In the genomic region with DNA sequence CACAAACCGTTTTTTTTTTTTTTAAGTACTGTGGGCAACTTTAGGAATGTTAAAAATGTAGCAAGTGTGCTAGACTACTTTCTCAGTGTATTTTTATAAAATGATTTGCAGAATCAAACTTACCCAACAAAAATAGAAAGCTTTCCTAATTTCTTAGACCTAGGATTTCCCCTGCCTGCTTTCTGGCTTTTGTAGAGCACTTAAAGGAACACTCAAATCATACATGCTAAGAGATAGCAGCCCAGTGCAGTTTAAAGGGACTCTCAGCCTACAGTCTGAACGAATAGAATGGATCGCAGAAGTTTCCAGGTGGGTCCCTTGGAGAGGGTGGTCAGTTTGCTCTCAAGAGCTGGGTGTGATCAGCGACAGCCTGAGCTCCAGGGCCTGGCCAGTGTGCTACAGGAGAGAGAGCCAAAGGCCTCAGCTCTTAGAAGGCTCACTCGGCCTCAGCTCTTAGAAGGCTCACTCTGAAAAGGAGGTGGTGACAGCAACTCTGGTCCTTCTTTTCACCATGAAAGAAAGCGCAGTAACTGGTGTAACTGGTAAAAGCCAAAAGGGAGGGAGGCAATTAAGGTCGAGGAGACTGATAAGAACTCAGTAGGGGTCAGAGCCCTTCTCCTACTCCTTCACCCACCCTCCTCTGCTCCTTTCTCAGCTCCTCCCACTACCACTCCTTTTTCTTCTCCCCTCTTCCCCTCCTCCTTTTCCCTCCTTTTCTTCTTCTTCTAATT, we compare ENCODE assay signal across 1 cellular context.
TF ChIP-seq lines count a peak whose summit lies in the region.

No MANE protein-coding gene starts in this region.

TF ChIP-seq in GM23338, 12 proteins besides CTCF, POLR2A, EP300 and RAD21:
- TF ChIP-seq, protein P1, sequence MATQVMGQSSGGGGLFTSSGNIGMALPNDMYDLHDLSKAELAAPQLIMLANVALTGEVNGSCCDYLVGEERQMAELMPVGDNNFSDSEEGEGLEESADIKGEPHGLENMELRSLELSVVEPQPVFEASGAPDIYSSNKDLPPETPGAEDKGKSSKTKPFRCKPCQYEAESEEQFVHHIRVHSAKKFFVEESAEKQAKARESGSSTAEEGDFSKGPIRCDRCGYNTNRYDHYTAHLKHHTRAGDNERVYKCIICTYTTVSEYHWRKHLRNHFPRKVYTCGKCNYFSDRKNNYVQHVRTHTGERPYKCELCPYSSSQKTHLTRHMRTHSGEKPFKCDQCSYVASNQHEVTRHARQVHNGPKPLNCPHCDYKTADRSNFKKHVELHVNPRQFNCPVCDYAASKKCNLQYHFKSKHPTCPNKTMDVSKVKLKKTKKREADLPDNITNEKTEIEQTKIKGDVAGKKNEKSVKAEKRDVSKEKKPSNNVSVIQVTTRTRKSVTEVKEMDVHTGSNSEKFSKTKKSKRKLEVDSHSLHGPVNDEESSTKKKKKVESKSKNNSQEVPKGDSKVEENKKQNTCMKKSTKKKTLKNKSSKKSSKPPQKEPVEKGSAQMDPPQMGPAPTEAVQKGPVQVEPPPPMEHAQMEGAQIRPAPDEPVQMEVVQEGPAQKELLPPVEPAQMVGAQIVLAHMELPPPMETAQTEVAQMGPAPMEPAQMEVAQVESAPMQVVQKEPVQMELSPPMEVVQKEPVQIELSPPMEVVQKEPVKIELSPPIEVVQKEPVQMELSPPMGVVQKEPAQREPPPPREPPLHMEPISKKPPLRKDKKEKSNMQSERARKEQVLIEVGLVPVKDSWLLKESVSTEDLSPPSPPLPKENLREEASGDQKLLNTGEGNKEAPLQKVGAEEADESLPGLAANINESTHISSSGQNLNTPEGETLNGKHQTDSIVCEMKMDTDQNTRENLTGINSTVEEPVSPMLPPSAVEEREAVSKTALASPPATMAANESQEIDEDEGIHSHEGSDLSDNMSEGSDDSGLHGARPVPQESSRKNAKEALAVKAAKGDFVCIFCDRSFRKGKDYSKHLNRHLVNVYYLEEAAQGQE (IDR thresholded peaks at IDR 0.05; ENCODE audit: unreplicated experiment) = no peak
- TF ChIP-seq ZNF114 (CRISPR knock-in tag; IDR thresholded peaks at IDR 0.05) = no peak
- TF ChIP-seq, protein P2, sequence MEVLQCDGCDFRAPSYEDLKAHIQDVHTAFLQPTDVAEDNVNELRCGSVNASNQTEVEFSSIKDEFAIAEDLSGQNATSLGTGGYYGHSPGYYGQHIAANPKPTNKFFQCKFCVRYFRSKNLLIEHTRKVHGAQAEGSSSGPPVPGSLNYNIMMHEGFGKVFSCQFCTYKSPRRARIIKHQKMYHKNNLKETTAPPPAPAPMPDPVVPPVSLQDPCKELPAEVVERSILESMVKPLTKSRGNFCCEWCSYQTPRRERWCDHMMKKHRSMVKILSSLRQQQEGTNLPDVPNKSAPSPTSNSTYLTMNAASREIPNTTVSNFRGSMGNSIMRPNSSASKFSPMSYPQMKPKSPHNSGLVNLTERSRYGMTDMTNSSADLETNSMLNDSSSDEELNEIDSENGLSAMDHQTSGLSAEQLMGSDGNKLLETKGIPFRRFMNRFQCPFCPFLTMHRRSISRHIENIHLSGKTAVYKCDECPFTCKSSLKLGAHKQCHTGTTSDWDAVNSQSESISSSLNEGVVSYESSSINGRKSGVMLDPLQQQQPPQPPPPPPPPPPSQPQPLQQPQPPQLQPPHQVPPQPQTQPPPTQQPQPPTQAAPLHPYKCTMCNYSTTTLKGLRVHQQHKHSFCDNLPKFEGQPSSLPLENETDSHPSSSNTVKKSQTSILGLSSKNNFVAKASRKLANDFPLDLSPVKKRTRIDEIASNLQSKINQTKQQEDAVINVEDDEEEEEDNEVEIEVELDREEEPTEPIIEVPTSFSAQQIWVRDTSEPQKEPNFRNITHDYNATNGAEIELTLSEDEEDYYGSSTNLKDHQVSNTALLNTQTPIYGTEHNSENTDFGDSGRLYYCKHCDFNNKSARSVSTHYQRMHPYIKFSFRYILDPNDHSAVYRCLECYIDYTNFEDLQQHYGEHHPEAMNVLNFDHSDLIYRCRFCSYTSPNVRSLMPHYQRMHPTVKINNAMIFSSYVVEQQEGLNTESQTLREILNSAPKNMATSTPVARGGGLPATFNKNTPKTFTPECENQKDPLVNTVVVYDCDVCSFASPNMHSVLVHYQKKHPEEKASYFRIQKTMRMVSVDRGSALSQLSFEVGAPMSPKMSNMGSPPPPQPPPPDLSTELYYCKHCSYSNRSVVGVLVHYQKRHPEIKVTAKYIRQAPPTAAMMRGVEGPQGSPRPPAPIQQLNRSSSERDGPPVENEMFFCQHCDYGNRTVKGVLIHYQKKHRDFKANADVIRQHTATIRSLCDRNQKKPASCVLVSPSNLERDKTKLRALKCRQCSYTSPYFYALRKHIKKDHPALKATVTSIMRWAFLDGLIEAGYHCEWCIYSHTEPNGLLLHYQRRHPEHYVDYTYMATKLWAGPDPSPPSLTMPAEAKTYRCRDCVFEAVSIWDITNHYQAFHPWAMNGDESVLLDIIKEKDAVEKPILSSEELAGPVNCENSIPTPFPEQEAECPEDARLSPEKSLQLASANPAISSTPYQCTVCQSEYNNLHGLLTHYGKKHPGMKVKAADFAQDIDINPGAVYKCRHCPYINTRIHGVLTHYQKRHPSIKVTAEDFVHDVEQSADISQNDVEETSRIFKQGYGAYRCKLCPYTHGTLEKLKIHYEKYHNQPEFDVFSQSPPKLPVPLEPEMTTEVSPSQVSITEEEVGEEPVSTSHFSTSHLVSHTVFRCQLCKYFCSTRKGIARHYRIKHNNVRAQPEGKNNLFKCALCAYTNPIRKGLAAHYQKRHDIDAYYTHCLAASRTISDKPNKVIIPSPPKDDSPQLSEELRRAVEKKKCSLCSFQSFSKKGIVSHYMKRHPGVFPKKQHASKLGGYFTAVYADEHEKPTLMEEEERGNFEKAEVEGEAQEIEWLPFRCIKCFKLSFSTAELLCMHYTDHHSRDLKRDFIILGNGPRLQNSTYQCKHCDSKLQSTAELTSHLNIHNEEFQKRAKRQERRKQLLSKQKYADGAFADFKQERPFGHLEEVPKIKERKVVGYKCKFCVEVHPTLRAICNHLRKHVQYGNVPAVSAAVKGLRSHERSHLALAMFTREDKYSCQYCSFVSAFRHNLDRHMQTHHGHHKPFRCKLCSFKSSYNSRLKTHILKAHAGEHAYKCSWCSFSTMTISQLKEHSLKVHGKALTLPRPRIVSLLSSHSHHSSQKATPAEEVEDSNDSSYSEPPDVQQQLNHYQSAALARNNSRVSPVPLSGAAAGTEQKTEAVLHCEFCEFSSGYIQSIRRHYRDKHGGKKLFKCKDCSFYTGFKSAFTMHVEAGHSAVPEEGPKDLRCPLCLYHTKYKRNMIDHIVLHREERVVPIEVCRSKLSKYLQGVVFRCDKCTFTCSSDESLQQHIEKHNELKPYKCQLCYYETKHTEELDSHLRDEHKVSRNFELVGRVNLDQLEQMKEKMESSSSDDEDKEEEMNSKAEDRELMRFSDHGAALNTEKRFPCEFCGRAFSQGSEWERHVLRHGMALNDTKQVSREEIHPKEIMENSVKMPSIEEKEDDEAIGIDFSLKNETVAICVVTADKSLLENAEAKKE (CRISPR knock-in tag; IDR thresholded peaks at IDR 0.05) = no peak
- TF ChIP-seq ZNF331 (CRISPR knock-in tag; IDR thresholded peaks at IDR 0.05; ENCODE audit: low read depth) = no peak
- no peak for TF ChIP-seq EZH2phosphoT487 (IDR thresholded peaks at IDR 0.05; ENCODE audit: unreplicated experiment)
- no peak for TF ChIP-seq POLR2AphosphoS5 (IDR thresholded peaks at IDR 0.05; ENCODE audit: low read depth)
- no peak for TF ChIP-seq JUNB (IDR thresholded peaks at IDR 0.05; ENCODE audit: unreplicated experiment)
- TF ChIP-seq EZH2 (IDR thresholded peaks at IDR 0.05; ENCODE audit: low read depth, unreplicated experiment) = no peak
- TF ChIP-seq NANOG (IDR thresholded peaks at IDR 0.05; ENCODE audit: borderline replicate concordance) = no peak
- TF ChIP-seq CREB1 (CRISPR knock-in tag; IDR thresholded peaks at IDR 0.05; ENCODE audit: low read depth) = no peak
- TF ChIP-seq, protein P3, sequence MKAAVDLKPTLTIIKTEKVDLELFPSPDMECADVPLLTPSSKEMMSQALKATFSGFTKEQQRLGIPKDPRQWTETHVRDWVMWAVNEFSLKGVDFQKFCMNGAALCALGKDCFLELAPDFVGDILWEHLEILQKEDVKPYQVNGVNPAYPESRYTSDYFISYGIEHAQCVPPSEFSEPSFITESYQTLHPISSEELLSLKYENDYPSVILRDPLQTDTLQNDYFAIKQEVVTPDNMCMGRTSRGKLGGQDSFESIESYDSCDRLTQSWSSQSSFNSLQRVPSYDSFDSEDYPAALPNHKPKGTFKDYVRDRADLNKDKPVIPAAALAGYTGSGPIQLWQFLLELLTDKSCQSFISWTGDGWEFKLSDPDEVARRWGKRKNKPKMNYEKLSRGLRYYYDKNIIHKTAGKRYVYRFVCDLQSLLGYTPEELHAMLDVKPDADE (IDR thresholded peaks at IDR 0.05) = no peak
- TF ChIP-seq STAT1 (IDR thresholded peaks at IDR 0.05; ENCODE audit: unreplicated experiment) = no peak
TF ChIP-seq in GM23338: peak in this region for 0.
